In genomic region chr7:91266067-91266930, GRCh38 we compare ENCODE assay signal across 8 cellular contexts. TPM values are rescaled to one million over a fixed set of nuclear protein-coding genes. Genes with fewer than 3 reads are reported as not detected.
DNase-seq lines count a peak whose midpoint lies in the region; ATAC-seq and TF ChIP-seq lines count a peak whose summit lies in the region.

No MANE protein-coding gene starts in this region.

- ATAC-seq in GM23338: no peak; the same call in 2 of the 3 replicates
- ATAC-seq in GM19452 (IDR thresholded peaks at IDR 0.05; ENCODE audit: unreplicated experiment): no peak
- no peak for ATAC-seq in HG03039 (IDR thresholded peaks at IDR 0.05; ENCODE audit: unreplicated experiment)

- no peaks in the 10 kb centered on the region for H3K36me3 Mint-ChIP-seq in GM23338 (ENCODE audit: low read depth)

- no peak overlapping the region for H3K9ac ChIP-seq in iPS-18a (ENCODE audit: low read length)

- no peaks in the 10 kb centered on the region for H3K79me2 ChIP-seq in GM23338 (replicated peaks; ENCODE audit: insufficient read depth)

- H3K4me3 ChIP-seq in GM23338 (peak overlapping the region; percentile 77), ascending aorta (peak overlapping the region; percentile 65 to 79), iPS-18a (ENCODE audit: low read length) (peak overlapping the region; percentile 58), skin epidermis (peak overlapping the region; percentile 64 to 88 (median 80))

- peaks cover 62% of the 10 kb centered on the region for H3K27me3 Mint-ChIP-seq in GM23338 (ENCODE audit: insufficient read depth, low read depth, poor library complexity)

- H2AFZ ChIP-seq in GM23338: peak overlapping the region; percentile 98

- intact Hi-C loops in ascending aorta (cut with DNase I): loop anchor here (10.0 kb wide), 5 partner anchors 321 to 1021 kb away; partner anchors contain the start of genes AKAP9, CFAP69 and CLDN12

- peak overlapping the region; percentile 99 for H3K4me2 ChIP-seq in GM23338

- no peaks in the 10 kb centered on the region; the same call in 1 of the 2 replicates for H3F3A ChIP-seq in GM23338 (replicated peaks; ENCODE audit: low read depth)

- H3K9me3 Mint-ChIP-seq in GM23338: peaks cover 3% of the 10 kb centered on the region; the same call in 1 of the 3 replicates

- H3K27ac Mint-ChIP-seq in GM23338: no peak overlapping the region

- DNase-seq in GM23338 (ENCODE audit: low spot score) (peak; percentile 45), ascending aorta (ENCODE audit: low spot score in 2 of 2) (peak in 1 of 2 donors; percentile 82), DMS53 treated with DMSO at 0.1 percent for 48 hours (lab: John Stamatoyannopoulos, UW; ENCODE audit: unreplicated experiment) (no peak), activated gamma-delta T cell treated with Interleukin-2 at 50 U/mL for 16 hours (no peak)

- no peak for TF ChIP-seq CTCF in GM23338 (conservative IDR thresholded peaks at IDR 0.05; ENCODE audit: low read depth in 2 of 2)
- peak in 1 of 3 experiments; percentile 7 for TF ChIP-seq CTCF in ascending aorta (IDR thresholded peaks at IDR 0.05)

- no peaks in the 10 kb centered on the region for H3K9me2 ChIP-seq in GM23338 (ENCODE audit: insufficient read depth)

- peak overlapping the region; percentile 82 for H3K4me3 Mint-ChIP-seq in GM23338

- H3K9me3 ChIP-seq in ascending aorta: no peaks in the 10 kb centered on the region
- H3K9me3 ChIP-seq in iPS-18a (ENCODE audit: control insufficient read depth, low read depth, low read length): no peaks in the 10 kb centered on the region

- peaks cover 93% of the 10 kb centered on the region for H3K27me3 ChIP-seq in GM23338 (ENCODE audit: insufficient read depth)
- no peaks in the 10 kb centered on the region for H3K27me3 ChIP-seq in ascending aorta
- H3K27me3 ChIP-seq in iPS-18a (ENCODE audit: control insufficient read depth, insufficient read depth, low read length): peaks cover 85% of the 10 kb centered on the region

- peaks cover 10% of the 10 kb centered on the region; the same call in 1 of the 2 replicates for H4K20me1 ChIP-seq in GM23338 (replicated peaks; ENCODE audit: insufficient read depth)

- no peaks in the 10 kb centered on the region for H3K36me3 ChIP-seq in GM23338 (ENCODE audit: insufficient read depth)
- no peaks in the 10 kb centered on the region for H3K36me3 ChIP-seq in ascending aorta
- H3K36me3 ChIP-seq in iPS-18a (ENCODE audit: control insufficient read depth, low read depth, low read length): no peaks in the 10 kb centered on the region

- peaks cover 34% of the 10 kb centered on the region for H3K4me1 ChIP-seq in GM23338 (ENCODE audit: insufficient read depth)
- peaks cover 0 to 3% of the 10 kb centered on the region in 2 donors for H3K4me1 ChIP-seq in ascending aorta
- peaks cover 21% of the 10 kb centered on the region for H3K4me1 ChIP-seq in iPS-18a (ENCODE audit: control insufficient read depth, low read depth, low read length)

- H3K4me1 Mint-ChIP-seq in GM23338: peaks cover 24% of the 10 kb centered on the region

- H3K27ac ChIP-seq in GM23338 (ENCODE audit: low read depth) (no peak overlapping the region), ascending aorta (peak overlapping the region; percentile 88 to 97), iPS-18a (ENCODE audit: low read length) (no peak overlapping the region), skin epidermis (peak overlapping the region in 18 of 21 experiments; percentile 13 to 98 (median 92))

TF ChIP-seq in GM23338, 12 proteins besides CTCF, POLR2A, EP300 and RAD21:
- TF ChIP-seq ZNF331 (CRISPR knock-in tag; IDR thresholded peaks at IDR 0.05; ENCODE audit: low read depth) (no peak), EZH2 (IDR thresholded peaks at IDR 0.05; ENCODE audit: low read depth, unreplicated experiment) (peak; percentile 12), EZH2phosphoT487 (IDR thresholded peaks at IDR 0.05; ENCODE audit: unreplicated experiment) (peak; percentile 82)

RNA-seq across cellular contexts. Expression of gene FZD1, which starts 2.1 kb away (rescaled TPM):
- total RNA-seq in GM23338 (2014; rRNA removed; shearing (Covaris generic)): 1.4 TPM in 2 replicates
- 0.34 and 0.42 TPM in 2 replicates for polyA plus RNA-seq in GM23338 (2016; fragmentation: Nextera tagmentation; extraction: Ambion mirVana)
- total RNA-seq in ascending aorta: 39.1 TPM

Comparison
In these comparisons a context has a peak if more than half of its experiments do, and no peak if none do; other contexts are left out.
1. H3K27ac ChIP-seq: peak in ascending aorta (2 of 2) and skin epidermis (18 of 21); none in GM23338 (single experiment) and iPS-18a (single experiment).
2. RNA of gene FZD1, which starts 2.1 kb away (total RNA-seq): 39.1 TPM in ascending aorta (single experiment); 1.4 TPM in GM23338; every median in the first group is over 10 times any median in the second.
3. Peak in every context shown above with its lines, with median percentiles within 50 percentile points of each other: H3K4me3 ChIP-seq.